In the genomic region with DNA sequence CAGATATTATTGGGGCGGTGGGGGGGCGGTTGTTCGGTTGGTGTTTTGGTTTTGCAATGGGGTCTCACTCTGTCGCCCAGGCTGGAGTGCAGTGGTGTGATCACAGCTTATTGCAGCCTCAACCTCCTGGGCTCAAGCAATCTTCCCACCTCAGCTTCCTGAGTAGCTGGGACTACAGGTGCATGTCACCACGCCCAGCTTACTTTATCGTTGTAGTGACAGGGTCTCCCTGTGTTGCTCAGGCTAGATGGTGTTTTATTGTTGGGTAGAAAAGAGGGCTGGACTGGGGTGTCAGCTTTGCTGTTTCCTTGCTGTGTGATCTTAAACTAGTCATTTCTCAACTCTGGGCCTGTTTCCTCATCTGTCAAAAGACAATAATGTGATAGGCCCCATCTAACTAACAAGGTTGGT, we compare ENCODE assay signal across 10 cellular contexts. TPM values are rescaled to one million over a fixed set of nuclear protein-coding genes. Genes with fewer than 3 reads are reported as not detected.
DNase-seq lines count a peak whose midpoint lies in the region; ATAC-seq and TF ChIP-seq lines count a peak whose summit lies in the region.
"Had no signal": no experiment of that assay in that cellular context is flagged by ENCODE, and none has a peak within 500 bp of the region (broad histone marks: within the 10 kb centered on the region; RNA-seq: fewer than 3 reads in every experiment).

No MANE protein-coding gene starts in this region.

- H4K20me1 ChIP-seq in OCI-LY1 (ENCODE audit: insufficient read depth, low read length), result no peaks in the 10 kb centered on the region

- H3K9ac ChIP-seq in OCI-LY1 (ENCODE audit: low read length), result peak overlapping the region; percentile 27; the same call in 1 of the 2 replicates

- H2AFZ ChIP-seq in OCI-LY1 (ENCODE audit: low read length), result no peak overlapping the region

- no peak for TF ChIP-seq POLR2A in prostate gland (IDR thresholded peaks at IDR 0.05)

- 94% methylated on average over 6 of the region's 6 CpGs for WGBS in prostate gland

- no peaks in the 10 kb centered on the region for H3K9me3 Mint-ChIP-seq in activated T-cell treated with anti-CD3 and anti-CD28 coated beads, Interleukin-2, amount 50 U/mL, for 24 hours
- no peaks in the 10 kb centered on the region for H3K9me3 Mint-ChIP-seq in activated naive CD8-positive, alpha-beta T cell (ENCODE audit: low read depth)

- no peaks in the 10 kb centered on the region for H3K36me3 Mint-ChIP-seq in activated T-cell treated with anti-CD3 and anti-CD28 coated beads, Interleukin-2, amount 50 U/mL, for 24 hours (ENCODE audit: low read depth)
- no peaks in the 10 kb centered on the region for H3K36me3 Mint-ChIP-seq in activated naive CD8-positive, alpha-beta T cell

- no peak overlapping the region for H3K4me3 Mint-ChIP-seq in activated T-cell treated with anti-CD3 and anti-CD28 coated beads, Interleukin-2, amount 50 U/mL, for 24 hours
- H3K4me3 Mint-ChIP-seq in activated naive CD8-positive, alpha-beta T cell, result peak overlapping the region; percentile 43

- H3K79me2 ChIP-seq in OCI-LY1 (ENCODE audit: insufficient read depth, low read length), result no peaks in the 10 kb centered on the region

- peaks cover 37% of the 10 kb centered on the region for H3K4me1 Mint-ChIP-seq in activated T-cell treated with anti-CD3 and anti-CD28 coated beads, Interleukin-2, amount 50 U/mL, for 24 hours (ENCODE audit: low read depth)
- peaks cover 50% of the 10 kb centered on the region for H3K4me1 Mint-ChIP-seq in activated naive CD8-positive, alpha-beta T cell (ENCODE audit: low read depth)

- H3K27me3 ChIP-seq in OCI-LY1 (ENCODE audit: insufficient read depth, low read length) (no peaks in the 10 kb centered on the region), prostate gland (replicated peaks; ENCODE audit: insufficient read depth) (no peaks in the 10 kb centered on the region), HAP-1 (ENCODE audit: low read depth) (no peaks in the 10 kb centered on the region)

- H3F3A ChIP-seq in OCI-LY1 (ENCODE audit: insufficient read depth, low read length), result peaks cover 3% of the 10 kb centered on the region; the same call in 1 of the 2 replicates

- no peaks in the 10 kb centered on the region for H3K27me3 Mint-ChIP-seq in activated T-cell treated with anti-CD3 and anti-CD28 coated beads, Interleukin-2, amount 50 U/mL, for 24 hours
- no peaks in the 10 kb centered on the region for H3K27me3 Mint-ChIP-seq in activated naive CD8-positive, alpha-beta T cell

- H3K4me2 ChIP-seq in OCI-LY1 (ENCODE audit: low read length), result peak overlapping the region; percentile 31

- no peak for TF ChIP-seq CTCF in OCI-LY1 (IDR thresholded peaks at IDR 0.05; ENCODE audit: low read length)
- no peak for TF ChIP-seq CTCF in prostate gland (IDR thresholded peaks at IDR 0.05)

- intact Hi-C loops in prostate gland (cut with DNase I), result no loop called here

- DNase-seq in activated T-cell treated with anti-CD3 and anti-CD28 coated beads, Interleukin-2, amount 50 U/mL, for 24 hours, result no peak
- no peak for DNase-seq in activated T-cell treated with anti-CD3 and anti-CD28 coated beads for 4 hours
- no peak for DNase-seq in stimulated activated naive CD8-positive, alpha-beta T cell treated with anti-CD3 and anti-CD28 coated beads, Interleukin-15, Interleukin-2, amounts not matched to agents 100 U/mL and 50 U/mL, for 24 hours
- DNase-seq in A172 (ENCODE audit: low spot score), result no peak
- DNase-seq in prostate gland (ENCODE audit: low spot score), result no peak
- DNase-seq in HAP-1 (ENCODE audit: low spot score in 2 of 2), result no peak
- DNase-seq: NCI-H1105 treated with DMSO at 0.1 percent for 48 hours, retina had no signal

- no peaks in the 10 kb centered on the region for H3K9me2 ChIP-seq in OCI-LY1 (ENCODE audit: low read depth, low read length)

- H3K27ac ChIP-seq in OCI-LY1 (ENCODE audit: low read depth, low read length, poor library complexity, severe bottlenecking) (peak overlapping the region; percentile 96), prostate gland (no peak overlapping the region)

- no peak overlapping the region for H3K4me3 ChIP-seq in OCI-LY1 (ENCODE audit: low read depth, low read length, poor library complexity, severe bottlenecking)
- H3K4me3 ChIP-seq in prostate gland, result no peak overlapping the region
- H3K4me3 ChIP-seq in HAP-1, result no peak overlapping the region

- H3K9me3 ChIP-seq in OCI-LY1 (ENCODE audit: low read length) (no peaks in the 10 kb centered on the region), prostate gland (no peaks in the 10 kb centered on the region), HAP-1 (no peaks in the 10 kb centered on the region)

- in situ Hi-C loops in HAP-1 (cut with MboI; ENCODE audit: low sequenced_read_pairs), result no loop called here

- H3K4me1 ChIP-seq in OCI-LY1 (ENCODE audit: insufficient read depth, low read length, severe bottlenecking) (peaks cover 35% of the 10 kb centered on the region), prostate gland (replicated peaks) (no peaks in the 10 kb centered on the region), HAP-1 (no peaks in the 10 kb centered on the region)

- H3K36me3 ChIP-seq in OCI-LY1 (ENCODE audit: insufficient read depth, low read length) (no peaks in the 10 kb centered on the region), prostate gland (no peaks in the 10 kb centered on the region), HAP-1 (replicated peaks) (no peaks in the 10 kb centered on the region)

- peak overlapping the region; percentile 86 for H3K27ac Mint-ChIP-seq in activated T-cell treated with anti-CD3 and anti-CD28 coated beads, Interleukin-2, amount 50 U/mL, for 24 hours
- H3K27ac Mint-ChIP-seq in activated naive CD8-positive, alpha-beta T cell, result peak overlapping the region; percentile 88

- peak; percentile 58 for ATAC-seq in stimulated activated naive CD8-positive, alpha-beta T cell treated with anti-CD3 and anti-CD28 coated beads, Interleukin-15, Interleukin-2, amounts not matched to agents 100 U/mL and 50 U/mL, for 24 hours

RNA-seq across cellular contexts. Expression of gene MYH9, which starts 17.5 kb away (rescaled TPM):
- total RNA-seq in A172 (2014; rRNA removed; shearing (Covaris generic)), result 180 and 245 TPM in 2 replicates
- total RNA-seq in prostate gland, result 100 to 1,000 TPM; 295 to 329 TPM
